In the genomic region with DNA sequence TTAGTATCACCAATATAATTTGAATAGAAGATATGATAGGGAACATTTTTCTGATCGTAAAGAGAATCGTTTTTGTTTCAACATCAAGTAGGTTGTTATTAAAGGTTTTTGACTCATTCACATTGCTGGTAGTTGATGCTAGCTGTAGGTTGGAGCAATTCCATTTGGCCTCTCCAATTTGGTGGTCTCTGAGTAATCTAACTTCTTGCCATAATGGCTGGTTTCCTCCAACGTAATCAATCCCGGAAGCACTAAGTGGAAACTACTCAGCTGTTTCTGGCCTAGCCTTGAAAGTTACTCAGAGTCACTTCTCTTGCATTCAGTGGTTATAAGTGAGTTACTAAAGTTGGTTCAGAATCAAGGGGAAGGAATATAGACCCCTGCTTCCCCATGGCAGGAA, we compare ENCODE assay signal across 17 cellular contexts. TPM values are rescaled to one million over a fixed set of nuclear protein-coding genes. Genes with fewer than 3 reads are reported as not detected.
DNase-seq lines count a peak whose midpoint lies in the region; ATAC-seq and TF ChIP-seq lines count a peak whose summit lies in the region.
"Had no signal": no experiment of that assay in that cellular context is flagged by ENCODE, and none has a peak within 500 bp of the region (broad histone marks: within the 10 kb centered on the region; RNA-seq: fewer than 3 reads in every experiment).

No MANE protein-coding gene starts in this region.

- DNase-seq in AG10803 (ENCODE audit: low read depth) (peak; percentile 17), HT1080 (ENCODE audit: low read depth) (peak; percentile 24), astrocyte of the hippocampus (ENCODE audit: low read depth, low spot score) (peak; percentile 7), fibroblast of pulmonary artery (ENCODE audit: low read depth) (peak; percentile 14), GM10266 (ENCODE audit: extremely low spot score) (no peak), ACHN (no peak), germinal center (ENCODE audit: low spot score) (no peak)
- DNase-seq: CD8-positive, alpha-beta memory T cell; DMS 273 treated with DMSO at 0.1 percent for 48 hours; NCI-H1092 treated with DMSO at 0.1 percent for 48 hours; NCI-H1694; NCI-H345; NCI-H526 treated with DMSO at 0.1 percent for 48 hours; OCI-M1 had no signal

- TF ChIP-seq CTCF in AG10803 (conservative IDR thresholded peaks at IDR 0.05; ENCODE audit: low read length) (no peak), fibroblast of pulmonary artery (IDR thresholded peaks at IDR 0.05; ENCODE audit: low read length, missing control alignments) (no peak), GM10266 (IDR thresholded peaks at IDR 0.05; ENCODE audit: control insufficient read depth, insufficient read depth, low read depth, missing control alignments) (no peak)

- H3K4me3 ChIP-seq in AG10803 (ENCODE audit: low read length) (no peak overlapping the region), fibroblast of pulmonary artery (replicated peaks; ENCODE audit: low read depth, low read length) (no peak overlapping the region)
- H3K4me3 ChIP-seq: HAP-1, SJSA1 had no signal

- no peak for ATAC-seq in HG02588 (IDR thresholded peaks at IDR 0.05; ENCODE audit: unreplicated experiment)

- in situ Hi-C loops in ACHN (cut with HindIII; ENCODE audit: low pct_ligation_motif_present, low pct_unique_long_range_greater_than_20kb, low sequenced_read_pairs) = no loop called here

RNA-seq across cellular contexts. Expression of gene RCOR3, which starts 26.0 kb away (rescaled TPM):
- total RNA-seq in HT1080 (2014; rRNA removed; shearing (Covaris generic)) = 9.8 and 10.1 TPM in 2 replicates
- polyA plus RNA-seq in HT1080 (2015; cell fraction: cytosol; rRNA removed) = 14.3 and 20.3 TPM in 2 replicates
- 52.9 and 62.9 TPM in 2 replicates for polyA plus RNA-seq in HT1080 (2015; cell fraction: nucleus; rRNA removed)

RNA-seq across cellular contexts. Expression of gene TRAF5, which starts 41.4 kb away (rescaled TPM):
- total RNA-seq in HT1080 (2014; rRNA removed; shearing (Covaris generic)) = 5.1 and 6.5 TPM in 2 replicates
- 3.2 and 5.1 TPM in 2 replicates for polyA plus RNA-seq in HT1080 (2015; cell fraction: cytosol; rRNA removed)
- 23.7 and 32.3 TPM in 2 replicates for polyA plus RNA-seq in HT1080 (2015; cell fraction: nucleus; rRNA removed)

Comparison
In these comparisons a context has a peak if more than half of its experiments do, and no peak if none do; other contexts are left out.
1. DNase-seq: peak in AG10803 (single experiment), HT1080 (single experiment), astrocyte of the hippocampus (single experiment) and fibroblast of pulmonary artery (single experiment); none in GM10266 (single experiment), ACHN (single experiment) and germinal center (single experiment).